In the genomic region with DNA sequence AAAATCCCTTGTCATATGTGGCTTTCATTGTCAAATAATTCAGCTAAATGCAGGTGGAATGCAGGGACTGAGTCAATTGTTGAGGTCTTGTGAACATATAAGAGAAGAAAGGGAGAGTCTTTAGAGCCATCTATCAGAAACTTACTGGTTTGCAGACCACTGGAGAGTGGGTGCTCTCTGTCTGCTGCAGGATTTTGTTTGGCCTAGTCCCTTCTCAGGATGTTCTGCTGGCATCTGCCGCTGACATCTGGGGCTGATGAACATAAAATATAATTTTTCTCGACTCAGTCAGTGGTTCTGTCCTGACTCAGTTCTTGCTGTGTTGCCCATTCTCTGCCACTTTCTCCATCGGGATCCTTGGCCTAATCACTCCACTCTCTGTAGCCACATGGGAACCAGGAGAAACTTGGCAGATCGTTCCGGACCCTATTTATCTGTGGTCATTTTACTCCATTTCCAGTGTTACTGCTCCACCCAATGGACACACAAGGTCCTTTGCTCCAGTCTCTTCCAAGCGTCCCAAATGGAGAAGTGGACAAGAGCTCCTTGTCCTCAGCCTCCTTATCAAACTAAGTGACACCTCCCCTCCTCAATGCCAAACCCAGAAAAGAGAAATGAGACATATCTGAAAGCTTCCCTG, we compare ENCODE assay signal across 10 cellular contexts.
DNase-seq lines count a peak whose midpoint lies in the region; ATAC-seq, FAIRE-seq and TF ChIP-seq lines count a peak whose summit lies in the region.
"Had no signal": no experiment of that assay in that cellular context is flagged by ENCODE, and none has a peak within 500 bp of the region (broad histone marks: within the 10 kb centered on the region; RNA-seq: fewer than 3 reads in every experiment).

No MANE protein-coding gene starts in this region.

- intact Hi-C loops in kidney (cut with DNase I): no loop called here
- intact Hi-C loops in uterus (cut with DNase I; ENCODE audit: low total_unique reads): no loop called here
- intact Hi-C loops in left colon (cut with DNase I, micrococcal nuclease): no loop called here

- DNase-seq in NCI-H82 (lab: John Stamatoyannopoulos, UW) (peak; percentile 7), NCI-H82 treated with DMSO at 0.1 percent for 48 hours (lab: John Stamatoyannopoulos, UW; ENCODE audit: unreplicated experiment) (no peak), kidney (no peak), uterus (peak in 1 of 2 donors; percentile 22), glomerular visceral epithelial cell (ENCODE audit: extremely low spot score) (no peak), left colon (no peak)
- no peak for DNase-seq in stimulated activated naive CD8-positive, alpha-beta T cell treated with anti-CD3 and anti-CD28 coated beads, Interleukin-15, Interleukin-2, amounts not matched to agents 100 U/mL and 50 U/mL, for 24 hours
- DNase-seq: NCI-H1436 treated with DMSO at 0.1 percent for 48 hours had no signal

- H3K4me1 ChIP-seq in kidney (ENCODE audit: control insufficient read depth in 1 of 2, insufficient read depth in 1 of 2, low read depth in 1 of 2, low read length in 2 of 2) (no peaks in the 10 kb centered on the region), uterus (no peaks in the 10 kb centered on the region)
- H3K4me1 ChIP-seq: BLaER1 treated with 17β-estradiol and CSF1 and Interleukin-3, amounts not matched to agents 10 nM and 100 nM had no signal

- FAIRE-seq in kidney (lab: Jason Lieb, UNC): no peak

- no peak for TF ChIP-seq POLR2A in uterus (IDR thresholded peaks at IDR 0.05)

- H3K9me3 ChIP-seq in kidney (ENCODE audit: control insufficient read depth in 1 of 2, low read length in 2 of 2) (no peaks in the 10 kb centered on the region), uterus (no peaks in the 10 kb centered on the region)

- H3K36me3 ChIP-seq in kidney (ENCODE audit: control insufficient read depth in 1 of 2, insufficient read depth in 2 of 2, low read length in 2 of 2) (no peaks in the 10 kb centered on the region), uterus (peaks cover 0 to 5% of the 10 kb centered on the region in 2 donors)
- H3K36me3 ChIP-seq: BLaER1 treated with 17β-estradiol and CSF1 and Interleukin-3, amounts not matched to agents 10 nM and 100 nM had no signal

- no peaks in the 10 kb centered on the region for H3K36me3 Mint-ChIP-seq in brain

- no peak overlapping the region for H3K27ac ChIP-seq in kidney (ENCODE audit: low read depth in 2 of 2, low read length in 2 of 2)
- no peak overlapping the region for H3K27ac ChIP-seq in uterus
- H3K27ac ChIP-seq: BLaER1 treated with 17β-estradiol and CSF1 and Interleukin-3, amounts not matched to agents 10 nM and 100 nM had no signal

- no peak overlapping the region for H3K4me3 ChIP-seq in kidney (ENCODE audit: low read length in 2 of 2)
- no peak overlapping the region for H3K4me3 ChIP-seq in uterus
- H3K4me3 ChIP-seq: BLaER1 treated with 17β-estradiol and CSF1 and Interleukin-3, amounts not matched to agents 10 nM and 100 nM had no signal

- H3K27ac Mint-ChIP-seq in brain: peak overlapping the region in 1 of 5 experiments; percentile 13

- no peak overlapping the region for H3K4me3 Mint-ChIP-seq in brain

- ATAC-seq in stimulated activated naive CD8-positive, alpha-beta T cell treated with anti-CD3 and anti-CD28 coated beads, Interleukin-15, Interleukin-2, amounts not matched to agents 100 U/mL and 50 U/mL, for 24 hours: no peak
- ATAC-seq in left colon: no peak

- H3K27me3 ChIP-seq in uterus: no peaks in the 10 kb centered on the region
- H3K27me3 ChIP-seq: BLaER1 treated with 17β-estradiol and CSF1 and Interleukin-3, amounts not matched to agents 10 nM and 100 nM had no signal

- peaks cover 12% of the 10 kb centered on the region for H3K4me1 Mint-ChIP-seq in brain

- H3K27me3 Mint-ChIP-seq in brain: no peaks in the 10 kb centered on the region

- no peak overlapping the region for H3K9ac ChIP-seq in kidney (ENCODE audit: low read length in 2 of 2)
- H3K9ac ChIP-seq: BLaER1 treated with 17β-estradiol and CSF1 and Interleukin-3, amounts not matched to agents 10 nM and 100 nM had no signal

- H3K9me3 Mint-ChIP-seq in brain: peaks cover 4 to 25% (median 13%) of the 10 kb centered on the region in 5 experiments

- TF ChIP-seq CTCF in brain (conservative IDR thresholded peaks at IDR 0.05): peak; percentile 39 to 49
- TF ChIP-seq CTCF in kidney (IDR thresholded peaks at IDR 0.05; ENCODE audit: borderline replicate concordance, extremely low read depth, insufficient read depth): peak; percentile 47
- TF ChIP-seq CTCF in uterus (IDR thresholded peaks at IDR 0.05): peak in 3 of 4 experiments; percentile 14 to 33 (median 32)
